ENCODE assay signal across 8 cellular contexts in genomic region chr9:81689093-81689342, GRCh38. TPM values are rescaled to one million over a fixed set of nuclear protein-coding genes. Genes with fewer than 3 reads are reported as not detected.
DNase-seq lines count a peak whose midpoint lies in the region; ATAC-seq and TF ChIP-seq lines count a peak whose summit lies in the region.
"Not testable (repeated sequence)": the region's sequence is repeated elsewhere in the genome, so short reads cannot be mapped to it uniquely, and the experiment has no call there.

No MANE protein-coding gene starts in this region.

- intact Hi-C loops in IMR-90 (cut with micrococcal nuclease): loop anchor here (5.0 to 10.0 kb wide), 11 partner anchors 77 to 1512 kb away; no protein-coding TSS in a partner anchor
- intact Hi-C loops in mammary epithelial cell (cut with micrococcal nuclease): loop anchor here (1.0 to 10.0 kb wide), 8 partner anchors 130 to 1082 kb away; no protein-coding TSS in a partner anchor
- intact Hi-C loops in spleen (cut with DNase I; ENCODE audit: low total_unique reads): loop anchor here (5.0 to 10.0 kb wide), 2 partner anchors 94 to 167 kb away; no protein-coding TSS in a partner anchor

- H3K4me1 ChIP-seq in IMR-90 (ENCODE audit: control insufficient read depth, insufficient read depth, low read length): not testable (repeated sequence)
- H3K4me1 ChIP-seq in mammary epithelial cell (ENCODE audit: insufficient read depth, low read length) (peaks cover 14% of the 10 kb centered on the region), mucosa of rectum (ENCODE audit: control insufficient read depth in 2 of 2, insufficient read depth in 2 of 2, low read length in 2 of 2) (peaks cover 16 to 26% of the 10 kb centered on the region in 2 donors), spleen (peaks cover 26 to 61% (median 42%) of the 10 kb centered on the region in 6 donors)

- peak overlapping the region; percentile 72 for H3K18ac ChIP-seq in IMR-90 (ENCODE audit: low read depth, low read length)

- H2AFZ ChIP-seq in IMR-90 (replicated peaks; ENCODE audit: low read length, poor library complexity) (peak overlapping the region; percentile 82), mammary epithelial cell (ENCODE audit: low read depth, low read length) (peak overlapping the region; percentile 78)

- peak overlapping the region; percentile 78 for H3K9ac ChIP-seq in IMR-90 (ENCODE audit: low read depth, low read length)
- peak overlapping the region; percentile 78 for H3K9ac ChIP-seq in mammary epithelial cell (ENCODE audit: insufficient read depth, low read length)
- peak overlapping the region; percentile 81 to 89 for H3K9ac ChIP-seq in mucosa of rectum (ENCODE audit: low read depth in 1 of 2, low read length in 2 of 2)

- H2BK15ac ChIP-seq in IMR-90 (ENCODE audit: low read depth, low read length): not testable (repeated sequence)

- WGBS in IMR-90 (ENCODE audit: extremely low coverage in 2 of 2, insufficient read length in 1 of 2), 2 experiments: 0% methylated on average over 2 of the region's 21 CpGs; no CpG with 5 or more reads in 1 of the 2 experiments
- no CpG with 5 or more reads among the region's 21 CpGs for WGBS in mammary epithelial cell (ENCODE audit: low coverage, missing lambda C conversion rate)
- WGBS in spleen, 5 donors: 0 to 3% (median 1%) methylated on average over 17 to 21 of the region's 21 CpGs

- H3K4me3 Mint-ChIP-seq in glutamatergic neuron (ENCODE audit: unreplicated experiment): peak overlapping the region; percentile 99

- peak overlapping the region; percentile 87 for H3K27ac ChIP-seq in IMR-90 (ENCODE audit: insufficient read depth, low read length)
- H3K27ac ChIP-seq in mammary epithelial cell (ENCODE audit: insufficient read depth, low read depth, low read length): peak overlapping the region; percentile 75
- H3K27ac ChIP-seq in mucosa of rectum (ENCODE audit: low read depth in 2 of 2, low read length in 2 of 2): peak overlapping the region; percentile 87 to 88
- peak overlapping the region; percentile 72 to 90 (median 86) for H3K27ac ChIP-seq in spleen

- not testable (repeated sequence) for TF ChIP-seq RAD21 in IMR-90 (IDR thresholded peaks at IDR 0.05; ENCODE audit: low read length)

- in situ Hi-C loops in IMR-90 (cut with MboI; ENCODE audit: low sequenced_read_pairs): loop anchor here (10.0 kb wide), 1 partner anchor 194 kb away; no protein-coding TSS in a partner anchor
- in situ Hi-C loops in mammary epithelial cell (cut with MboI; ENCODE audit: low sequenced_read_pairs in 2 of 2): loop anchor here in 1 of 2 donors (10.0 kb wide), 1 partner anchor 164 kb away; no protein-coding TSS in a partner anchor

- not testable (repeated sequence) for H3K56ac ChIP-seq in IMR-90 (ENCODE audit: extremely low read depth, insufficient read depth, low read length)

- not testable (repeated sequence) for H3K9me1 ChIP-seq in IMR-90 (ENCODE audit: insufficient read depth, low read length)

- H3K4me2 ChIP-seq in IMR-90 (ENCODE audit: low read depth, low read length) (peak overlapping the region; percentile 62; the same call in 1 of the 2 replicates), mammary epithelial cell (ENCODE audit: insufficient read depth, low read depth, low read length) (peak overlapping the region; percentile 95)

- peaks cover 15% of the 10 kb centered on the region; the same call in 1 of the 2 replicates for H4K20me1 ChIP-seq in IMR-90 (ENCODE audit: insufficient read depth, low read length)
- H4K20me1 ChIP-seq in mammary epithelial cell (ENCODE audit: insufficient read depth, low read length): not testable (repeated sequence)

- not testable (repeated sequence) for H2BK20ac ChIP-seq in IMR-90 (ENCODE audit: low read depth, low read length)

- not testable (repeated sequence) for TF ChIP-seq POLR2A in IMR-90 (IDR thresholded peaks at IDR 0.05; ENCODE audit: low read depth, low read length); spleen (IDR thresholded peaks at IDR 0.05)

- H3K27ac Mint-ChIP-seq in glutamatergic neuron (ENCODE audit: unreplicated experiment): peak overlapping the region; percentile 99

- POLR2A ChIA-PET in BJ (lab: Charles Lee): interaction anchor here (0.6 to 0.7 kb wide), 2 partner anchors 155 to 1777 kb away, joined by 3 to 10 read pairs; no protein-coding TSS in a partner anchor
- POLR2A ChIA-PET in IMR-90 (lab: Charles Lee; ENCODE audit: unreplicated experiment): not testable (repeated sequence)

- not testable (repeated sequence) for DNase-seq in BJ (ENCODE audit: low read depth); IMR-90; mammary epithelial cell; glutamatergic neuron; spleen

- peaks cover 47% of the 10 kb centered on the region for H3K79me2 ChIP-seq in mammary epithelial cell (ENCODE audit: insufficient read depth, low read length)

- H3K23ac ChIP-seq in IMR-90 (ENCODE audit: low read depth, low read length): not testable (repeated sequence)

- TF ChIP-seq CTCF in BJ (IDR thresholded peaks at IDR 0.05; ENCODE audit: insufficient read depth, low read depth, low read length); IMR-90 (conservative IDR thresholded peaks at IDR 0.05; ENCODE audit: low read depth, low read length); WI38 (IDR thresholded peaks at IDR 0.05; ENCODE audit: low read depth, low read length); mammary epithelial cell (conservative IDR thresholded peaks at IDR 0.05 in 1 of 2, IDR thresholded peaks at IDR 0.05 in 1 of 2; ENCODE audit: extremely low read depth in 1 of 2, insufficient read depth in 1 of 2, low read depth in 1 of 2, low read length in 2 of 2); glutamatergic neuron (IDR thresholded peaks at IDR 0.05; ENCODE audit: partially characterized antibody, unreplicated experiment); spleen (IDR thresholded peaks at IDR 0.05 in 8 of 11, conservative IDR thresholded peaks at IDR 0.05 in 3 of 11): not testable (repeated sequence)

- H3K27me3 ChIP-seq in BJ (ENCODE audit: control insufficient read depth, insufficient read depth, low read length) (peaks cover 15% of the 10 kb centered on the region), spleen (replicated peaks in 1 of 7) (peaks cover 0 to 63% (median 0%) of the 10 kb centered on the region in 7 donors)
- H3K27me3 ChIP-seq in IMR-90 (ENCODE audit: control insufficient read depth, insufficient read depth, low read length); mammary epithelial cell (ENCODE audit: insufficient read depth, low read length); mucosa of rectum (ENCODE audit: control insufficient read depth in 2 of 2, insufficient read depth in 2 of 2, low read length in 2 of 2): not testable (repeated sequence)

- H2BK120ac ChIP-seq in IMR-90 (ENCODE audit: low read depth, low read length): peak overlapping the region; percentile 24; the same call in 1 of the 2 replicates

- dilution Hi-C loops in IMR-90 (cut with HindIII; ENCODE audit: low sequenced_read_pairs, unreplicated experiment): not testable (repeated sequence)
- dilution Hi-C loops in mammary epithelial cell (cut with HindIII; ENCODE audit: low sequenced_read_pairs): loop anchor here (25.0 kb wide), 1 partner anchor 177 kb away; no protein-coding TSS in a partner anchor

- H2AK9ac ChIP-seq in IMR-90 (replicated peaks; ENCODE audit: low read depth, low read length, poor library complexity): not testable (repeated sequence)

- H3K4me1 Mint-ChIP-seq in glutamatergic neuron (ENCODE audit: low read depth, unreplicated experiment): peaks cover 15% of the 10 kb centered on the region

- not testable (repeated sequence) for BruUV-seq in IMR-90 (replicated peaks; lab: Mats Ljungman, UMichigan); mammary epithelial cell (replicated peaks; lab: Mats Ljungman, UMichigan)

- H4K5ac ChIP-seq in IMR-90 (ENCODE audit: low read depth, low read length): not testable (repeated sequence)

- peak overlapping the region; percentile 75 for H2BK5ac ChIP-seq in IMR-90 (ENCODE audit: low read depth, low read length, poor library complexity, severe bottlenecking)

- ATAC-seq in GM21619 (IDR thresholded peaks at IDR 0.05; ENCODE audit: unreplicated experiment): peak; percentile 13
- ATAC-seq in IMR-90 (ENCODE audit: low read depth): peak; percentile 12

- CTCF ChIA-PET in BJ (lab: Yijun Ruan, JAX); mammary epithelial cell (lab: Charles Lee; ENCODE audit: low non-redundant PET): not testable (repeated sequence)
- CTCF ChIA-PET in IMR-90 (lab: Yijun Ruan, JAX): interaction anchor here (0.5 kb wide), 1 partner anchor 478 kb away, joined by 3 read pairs; no protein-coding TSS in a partner anchor

- H3K36me3 Mint-ChIP-seq in glutamatergic neuron (ENCODE audit: unreplicated experiment): not testable (repeated sequence)

- not testable (repeated sequence) for H4K8ac ChIP-seq in IMR-90 (ENCODE audit: low read depth in 2 of 2, low read length in 2 of 2)

- H4K91ac ChIP-seq in IMR-90 (ENCODE audit: insufficient read depth, low read depth, low read length): peak overlapping the region; percentile 9; the same call in 1 of the 2 replicates

- H2AK5ac ChIP-seq in IMR-90 (ENCODE audit: low read depth, low read length): not testable (repeated sequence)

- H3K36me3 ChIP-seq in BJ (ENCODE audit: control insufficient read depth, insufficient read depth, low read length); IMR-90 (ENCODE audit: control insufficient read depth, insufficient read depth, low read length); mammary epithelial cell (ENCODE audit: insufficient read depth, low read length); mucosa of rectum (ENCODE audit: control insufficient read depth in 2 of 2, insufficient read depth in 2 of 2, low read length in 2 of 2): not testable (repeated sequence)
- H3K36me3 ChIP-seq in spleen: peaks cover 0 to 25% (median 0%) of the 10 kb centered on the region in 6 donors

- H3K4me3 ChIP-seq in BJ (ENCODE audit: low read depth, low read length) (peak overlapping the region; percentile 69), IMR-90 (ENCODE audit: insufficient read depth, low read depth, low read length) (peak overlapping the region; percentile 98), WI38 (ENCODE audit: low read depth, low read length) (peak overlapping the region; percentile 88), mammary epithelial cell (replicated peaks in 1 of 3; ENCODE audit: insufficient read depth in 1 of 3, low read depth in 2 of 3, low read length in 3 of 3) (peak overlapping the region; percentile 72 to 93 (median 88)), mucosa of rectum (ENCODE audit: low read length in 2 of 2) (peak overlapping the region; percentile 78 to 89), spleen (peak overlapping the region; percentile 81 to 98 (median 88))

- peaks cover 15% of the 10 kb centered on the region for H3K9me3 Mint-ChIP-seq in glutamatergic neuron (ENCODE audit: unreplicated experiment)

- H3K27me3 Mint-ChIP-seq in glutamatergic neuron (ENCODE audit: unreplicated experiment): peaks cover 17% of the 10 kb centered on the region

- peaks cover 17 to 19% of the 10 kb centered on the region in 2 experiments for H3K79me1 ChIP-seq in IMR-90 (ENCODE audit: low read depth in 1 of 2, low read length in 2 of 2)

- H3K14ac ChIP-seq in IMR-90 (replicated peaks; ENCODE audit: low read depth, low read length): not testable (repeated sequence)

- peak overlapping the region; percentile 19; the same call in 1 of the 2 replicates for H3K4ac ChIP-seq in IMR-90 (ENCODE audit: low read depth, low read length)

- H3K9me3 ChIP-seq in IMR-90 (ENCODE audit: control insufficient read depth, insufficient read depth, low read length); mammary epithelial cell (replicated peaks; ENCODE audit: insufficient read depth, low read length); mucosa of rectum (ENCODE audit: control insufficient read depth in 2 of 2, low read length in 2 of 2); spleen: not testable (repeated sequence)

RNA-seq across cellular contexts. Expression of gene TLE1, which starts 0.3 kb away (rescaled TPM):
- 8.8 and 9.6 TPM in 2 replicates for polyA plus RNA-seq in BJ (2011; rRNA removed)
- 8.6 and 8.9 TPM in 2 replicates for polyA minus RNA-seq in BJ (2011; rRNA and poly(A)+ RNA removed)
- total RNA-seq in IMR-90 (2012; rRNA removed): 36.0 and 40.3 TPM in 2 replicates
- 51.0 and 52.9 TPM in 2 replicates for polyA plus RNA-seq in IMR-90 (2012; rRNA removed)
- polyA plus RNA-seq in IMR-90 (2012; cell fraction: cytosol; rRNA removed): 34.1 and 43.9 TPM in 2 replicates
- 54.1 and 57.3 TPM in 2 replicates for polyA plus RNA-seq in IMR-90 (2012; cell fraction: nucleus; rRNA removed; ENCODE audit: low replicate concordance)
- total RNA-seq in mammary epithelial cell: 10 to 100 TPM; 13.6 to 21.7 TPM
- 18.3 TPM for polyA plus RNA-seq in mammary epithelial cell
- 20.7 TPM for polyA minus RNA-seq in mammary epithelial cell
- 345 TPM for total RNA-seq in glutamatergic neuron (ENCODE audit: unreplicated experiment)
- total RNA-seq in spleen: 100 to 1,000 TPM in 2 of 7 donors, 10 to 100 TPM in 5; 34.7 to 110 (median 68.2) TPM
- polyA plus RNA-seq in spleen: 10 to 100 TPM; 50.3 to 53.6 (median 52.6) TPM
